In genomic region chr6:113147544-113147943, GRCh38 we compare ENCODE assay signal across 25 cellular contexts.
DNase-seq lines count a peak whose midpoint lies in the region; TF ChIP-seq lines count a peak whose summit lies in the region.
"Had no signal": no experiment of that assay in that cellular context is flagged by ENCODE, and none has a peak within 500 bp of the region (broad histone marks: within the 10 kb centered on the region; RNA-seq: fewer than 3 reads in every experiment).

No MANE protein-coding gene starts in this region.

- H3K27me3 ChIP-seq in adipocyte (replicated peaks; ENCODE audit: control insufficient read depth, insufficient read depth, low read length) (no peaks in the 10 kb centered on the region), vagina (no peaks in the 10 kb centered on the region)
- H3K27me3 ChIP-seq: breast epithelium, upper lobe of left lung had no signal

- intact Hi-C loops in vagina (cut with DNase I), result no loop called here

- no peak overlapping the region for H3K9ac ChIP-seq in adipocyte (ENCODE audit: low read length)

- H3K9me3 ChIP-seq in HEK293 (ENCODE audit: control insufficient read depth, insufficient read depth, low read depth, low read length) (no peaks in the 10 kb centered on the region), adipocyte (ENCODE audit: control insufficient read depth, low read length) (no peaks in the 10 kb centered on the region), vagina (no peaks in the 10 kb centered on the region)
- H3K9me3 ChIP-seq: breast epithelium, upper lobe of left lung had no signal

- H3K36me3 ChIP-seq in HEK293 (ENCODE audit: control insufficient read depth in 2 of 2, insufficient read depth in 1 of 2, low read length in 2 of 2) (no peaks in the 10 kb centered on the region), adipocyte (ENCODE audit: control insufficient read depth, insufficient read depth, low read length, severe bottlenecking) (no peaks in the 10 kb centered on the region), vagina (no peaks in the 10 kb centered on the region)
- H3K36me3 ChIP-seq: breast epithelium, upper lobe of left lung had no signal

- H3K4me3 ChIP-seq in AG04449 (ENCODE audit: low read depth, low read length) (no peak overlapping the region), HEK293 (ENCODE audit: low read depth, low read length) (no peak overlapping the region), adipocyte (ENCODE audit: low read length) (no peak overlapping the region), foreskin fibroblast (ENCODE audit: low read depth in 1 of 2, low read length in 2 of 2) (no peak overlapping the region), vagina (no peak overlapping the region)
- H3K4me3 ChIP-seq: breast epithelium, coronary artery, GM23338, lung, upper lobe of left lung had no signal

- DNase-seq in AG04449 (ENCODE audit: low read depth, low spot score), result peak; percentile 98
- DNase-seq in adipocyte (ENCODE audit: low read depth), result peak; percentile 87
- peak; percentile 55 to 82 for DNase-seq in foreskin fibroblast
- no peak for DNase-seq in T-helper 1 cell
- DNase-seq in UCSD-AML1 (lab: John Stamatoyannopoulos, UW; ENCODE audit: unreplicated experiment), result no peak
- DNase-seq in vagina (ENCODE audit: extremely low spot score in 2 of 2), result no peak
- DNase-seq in NCI-H510A treated with DMSO at 0.1 percent for 48 hours (lab: John Stamatoyannopoulos, UW), result no peak
- DNase-seq: activated CD4-positive, alpha-beta T cell treated with anti-CD3 and anti-CD28 coated beads, Interleukin-2, amount 50 U/mL, for 1 hour; activated naive CD8-positive, alpha-beta T cell treated with anti-CD3 and anti-CD28 coated beads, Interleukin-2, amount 10 ng/mL, durations not matched to agents 7 days and 5 days; GDM1; Karpas-422; kidney; NCI-H1105 treated with DMSO at 0.1 percent for 48 hours; NCI-H2107; nucleus accumbens; PC-3; SIG-M5; upper lobe of left lung had no signal

- POLR2A ChIA-PET in AG04449 (lab: Yijun Ruan, JAX) (no interaction called here), HEK293 (lab: Yijun Ruan, JAX) (no interaction called here)

- no peak overlapping the region for H3K27ac ChIP-seq in HEK293 (ENCODE audit: extremely low read depth, low read depth, low read length)
- no peak overlapping the region for H3K27ac ChIP-seq in vagina
- H3K27ac ChIP-seq: breast epithelium, C4-2B, coronary artery, upper lobe of left lung, VCaP had no signal

- CTCF ChIA-PET in AG04449 (lab: Yijun Ruan, JAX) (no interaction called here), HEK293 (lab: Yijun Ruan, JAX) (no interaction called here)

- no peak for TF ChIP-seq CTCF in AG04449 (IDR thresholded peaks at IDR 0.05; ENCODE audit: insufficient read depth, low read length, missing control alignments)
- TF ChIP-seq CTCF in HEK293 (tag by site-specific recombination; IDR thresholded peaks at IDR 0.05), result no peak
- TF ChIP-seq CTCF in foreskin fibroblast (IDR thresholded peaks at IDR 0.05; ENCODE audit: low read depth, low read length), result no peak
- TF ChIP-seq CTCF in vagina (IDR thresholded peaks at IDR 0.05), result no peak

- H3K4me1 ChIP-seq in HEK293 (ENCODE audit: control insufficient read depth, insufficient read depth, low read length) (0 out of 2 replicates have a peak, but pooled peaks cover 3% of the 10 kb centered on the region), adipocyte (ENCODE audit: control insufficient read depth, insufficient read depth, low read length) (no peaks in the 10 kb centered on the region), vagina (no peaks in the 10 kb centered on the region)
- H3K4me1 ChIP-seq: breast epithelium, upper lobe of left lung had no signal

- no peak for TF ChIP-seq POLR2A in vagina (IDR thresholded peaks at IDR 0.05)

TF ChIP-seq in HEK293, 187 proteins besides CTCF, POLR2A, EP300 and RAD21:
- TF ChIP-seq ZNF555 (tag by site-specific recombination; conservative IDR thresholded peaks at IDR 0.05) (no peak), ZNF600 (tag by site-specific recombination; IDR thresholded peaks at IDR 0.05) (no peak), ZBTB1 (tag by site-specific recombination; IDR thresholded peaks at IDR 0.05) (no peak), ZNF350 (tag by site-specific recombination; IDR thresholded peaks at IDR 0.05) (0 out of 2 replicates have a peak, but pooled peaks have one; percentile 21)

Comparison
In these comparisons a context has a peak if more than half of its experiments do, and no peak if none do; other contexts are left out.
1. DNase-seq: peak in AG04449 (single experiment), adipocyte (single experiment) and foreskin fibroblast (2 of 2); none in T-helper 1 cell (0 of 5), UCSD-AML1 (single experiment), vagina (0 of 2) and NCI-H510A treated with DMSO at 0.1 percent for 48 hours (single experiment).